24 cellular contexts compared by ENCODE assay signal in the genomic region with DNA sequence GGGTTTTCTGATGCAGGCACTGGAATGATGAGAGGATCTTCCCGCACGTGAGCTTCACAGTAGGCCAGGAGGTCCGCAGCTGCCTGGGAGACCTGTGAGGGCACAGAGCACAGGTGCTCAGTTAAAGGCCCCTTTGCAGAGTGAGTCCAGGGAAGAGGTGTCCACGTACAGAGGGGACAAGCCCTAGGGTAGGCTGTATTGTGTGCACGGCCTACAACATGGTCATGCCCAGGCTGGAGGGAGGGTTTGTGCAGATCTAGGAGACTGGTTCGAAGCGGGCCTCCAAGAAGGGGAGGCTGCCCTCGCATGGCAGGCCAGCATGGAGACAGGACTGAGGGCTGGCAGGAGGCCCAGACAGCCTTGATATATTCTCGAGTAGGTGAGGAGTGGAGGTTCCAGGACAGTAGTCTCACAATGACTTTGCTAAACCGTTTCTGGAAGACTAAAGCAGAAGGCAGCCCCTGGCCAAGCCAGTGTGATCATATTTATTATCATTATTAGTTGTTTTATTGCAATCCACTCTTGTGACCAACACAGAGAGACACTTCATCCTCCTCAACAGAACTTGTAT. TPM values are rescaled to one million over a fixed set of nuclear protein-coding genes. Genes with fewer than 3 reads are reported as not detected.
DNase-seq lines count a peak whose midpoint lies in the region; ATAC-seq, FAIRE-seq and TF ChIP-seq lines count a peak whose summit lies in the region.
"Had no signal": no experiment of that assay in that cellular context is flagged by ENCODE, and none has a peak within 500 bp of the region (broad histone marks: within the 10 kb centered on the region; RNA-seq: fewer than 3 reads in every experiment).

No MANE protein-coding gene starts in this region.

- POLR2A ChIA-PET in SK-N-SH (lab: Yijun Ruan, JAX) = interaction anchor here (1.0 kb wide), 1 partner anchor 95 kb away, joined by 3 read pairs; no protein-coding TSS in a partner anchor

- H3K27ac ChIP-seq in SK-N-SH (ENCODE audit: low read depth in 2 of 2, low read length in 1 of 2) (peak overlapping the region in 1 of 2 experiments; percentile 95; a peak in 2 of 4 replicates), left ventricle myocardium inferior (replicated peaks) (no peak overlapping the region), upper lobe of right lung (no peak overlapping the region), pancreas (no peak overlapping the region)
- H3K27ac ChIP-seq: brain microvascular endothelial cell, hepatocyte, HL-60 had no signal

- H4K20me1 ChIP-seq in SK-N-SH (ENCODE audit: insufficient read depth) = no peaks in the 10 kb centered on the region

- TF ChIP-seq RAD21 in SK-N-SH (IDR thresholded peaks at IDR 0.05; ENCODE audit: low read length) = peak; percentile 17; the same call in 1 of the 2 replicates

- H3K27me3 ChIP-seq in SK-N-SH (ENCODE audit: insufficient read depth) (no peaks in the 10 kb centered on the region), left ventricle myocardium inferior (ENCODE audit: low read depth) (peaks cover 10% of the 10 kb centered on the region), upper lobe of right lung (no peaks in the 10 kb centered on the region), pancreas (no peaks in the 10 kb centered on the region)
- H3K27me3 ChIP-seq: brain microvascular endothelial cell, hepatocyte had no signal

- no peaks in the 10 kb centered on the region for H3K79me2 ChIP-seq in SK-N-SH (ENCODE audit: insufficient read depth)
- H3K79me2 ChIP-seq: hepatocyte had no signal

- CTCF ChIA-PET in SK-N-SH (lab: Yijun Ruan, JAX) = interaction anchor here (1.3 kb wide), 1 partner anchor 38 kb away, joined by 4 read pairs; no protein-coding TSS in a partner anchor

- no peak overlapping the region for H3K9ac ChIP-seq in SK-N-SH

- no peak overlapping the region for H3K4me2 ChIP-seq in SK-N-SH
- H3K4me2 ChIP-seq: hepatocyte had no signal

- H3K9me2 ChIP-seq in SK-N-SH = no peaks in the 10 kb centered on the region

- H3F3A ChIP-seq in SK-N-SH (replicated peaks; ENCODE audit: insufficient read depth) = no peaks in the 10 kb centered on the region

- H3K9me3 ChIP-seq in SK-N-SH (no peaks in the 10 kb centered on the region), left ventricle myocardium inferior (replicated peaks) (no peaks in the 10 kb centered on the region), upper lobe of right lung (no peaks in the 10 kb centered on the region), pancreas (no peaks in the 10 kb centered on the region)

- WGBS in SK-N-SH (ENCODE audit: low lambda C conversion rate) = 76% methylated on average over 9 of the region's 10 CpGs
- 75 to 82% methylated on average over 10 of the region's 10 CpGs for whole genome bisulfite sequencing in pancreas, 2 donors

- TF ChIP-seq EP300 in SK-N-SH (IDR thresholded peaks at IDR 0.05; ENCODE audit: borderline replicate concordance in 1 of 2, low read depth in 1 of 2, low read length in 1 of 2) = no peak

- no peak overlapping the region for H2AFZ ChIP-seq in SK-N-SH (ENCODE audit: low read depth)
- H2AFZ ChIP-seq: hepatocyte had no signal

- no peak for FAIRE-seq in pancreas (lab: Jason Lieb, UNC)
- FAIRE-seq: GM12891 had no signal

- peak; percentile 23 for DNase-seq in NCI-H82 (lab: John Stamatoyannopoulos, UW)
- DNase-seq in NCI-H82 treated with DMSO at 0.1 percent for 48 hours (lab: John Stamatoyannopoulos, UW; ENCODE audit: unreplicated experiment) = no peak
- DNase-seq in SK-N-SH = no peak
- DNase-seq in left ventricle myocardium inferior = peak; percentile 42
- no peak for DNase-seq in upper lobe of right lung
- no peak for DNase-seq in GM03348 (ENCODE audit: low spot score)
- no peak for DNase-seq in pancreas
- no peak for DNase-seq in NCI-H2196 (lab: John Stamatoyannopoulos, UW; ENCODE audit: unreplicated experiment)
- DNase-seq: activated CD4-positive, alpha-beta memory T cell treated with anti-CD3 and anti-CD28 coated beads for 36 hours; activated naive CD4-positive, alpha-beta T cell treated with anti-CD3 and anti-CD28 coated beads for 36 hours; activated T-cell treated with anti-CD3 and anti-CD28 coated beads, Interleukin-2, amount 50 U/mL, for 72 hours; brain microvascular endothelial cell; foreskin melanocyte; H7; kidney glomerular epithelial cell; naive thymus-derived CD4-positive, alpha-beta T cell; NCI-H2081; NCI-H748 treated with DMSO at 0.1 percent for 48 hours had no signal

- intact Hi-C loops in left ventricle myocardium inferior (cut with micrococcal nuclease) (no loop called here), upper lobe of right lung (cut with DNase I) (no loop called here), pancreas (cut with DNase I) (no loop called here)

- no peak overlapping the region for H3K4me3 ChIP-seq in SK-N-SH (ENCODE audit: low read depth in 2 of 2, low read length in 1 of 2)
- no peak overlapping the region for H3K4me3 ChIP-seq in left ventricle myocardium inferior
- no peak overlapping the region for H3K4me3 ChIP-seq in upper lobe of right lung
- no peak overlapping the region for H3K4me3 ChIP-seq in pancreas
- H3K4me3 ChIP-seq: hepatocyte, lung had no signal

- TF ChIP-seq CTCF in SK-N-SH (IDR thresholded peaks at IDR 0.05) (no peak), left ventricle myocardium inferior (IDR thresholded peaks at IDR 0.05; ENCODE audit: borderline replicate concordance) (no peak), upper lobe of right lung (IDR thresholded peaks at IDR 0.05) (no peak), pancreas (IDR thresholded peaks at IDR 0.05) (no peak)

- peak; percentile 30 for ATAC-seq in upper lobe of right lung
- ATAC-seq in pancreas = no peak
- ATAC-seq: activated CD4-positive, CD25-positive, alpha-beta regulatory T cell treated with anti-CD3 and anti-CD28 coated beads, Interleukin-2, amount 50 U/mL, for 24 hours; activated T-cell treated with anti-CD3 and anti-CD28 coated beads, Interleukin-2, amount 50 U/mL, for 72 hours; naive thymus-derived CD4-positive, alpha-beta T cell; stimulated activated effector memory CD8-positive, alpha-beta T cell treated with anti-CD3 and anti-CD28 coated beads, Interleukin-12 subunit alpha, Interleukin-12 subunit beta, amount 100 ng/mL, for 72 hours had no signal

- H3K36me3 ChIP-seq in SK-N-SH (replicated peaks in 1 of 2; ENCODE audit: control insufficient read depth in 1 of 2, insufficient read depth in 2 of 2, low read length in 1 of 2) (no peaks in the 10 kb centered on the region), left ventricle myocardium inferior (no peaks in the 10 kb centered on the region), upper lobe of right lung (no peaks in the 10 kb centered on the region), pancreas (no peaks in the 10 kb centered on the region)
- H3K36me3 ChIP-seq: brain microvascular endothelial cell had no signal

- H3K4me1 ChIP-seq in SK-N-SH (ENCODE audit: control insufficient read depth in 1 of 2, insufficient read depth in 2 of 2, low read depth in 1 of 2, low read length in 1 of 2) (peaks cover 0 to 57% of the 10 kb centered on the region in 2 experiments; a peak in 2 of 4 replicates), left ventricle myocardium inferior (no peaks in the 10 kb centered on the region), upper lobe of right lung (no peaks in the 10 kb centered on the region), pancreas (no peaks in the 10 kb centered on the region)

TF ChIP-seq in SK-N-SH, 30 proteins besides CTCF, POLR2A, EP300 and RAD21:
- TF ChIP-seq ELF1 (IDR thresholded peaks at IDR 0.05) (no peak), NRF1 (IDR thresholded peaks at IDR 0.05; ENCODE audit: low read depth, low read length) (no peak)
- TF ChIP-seq, protein P1, sequence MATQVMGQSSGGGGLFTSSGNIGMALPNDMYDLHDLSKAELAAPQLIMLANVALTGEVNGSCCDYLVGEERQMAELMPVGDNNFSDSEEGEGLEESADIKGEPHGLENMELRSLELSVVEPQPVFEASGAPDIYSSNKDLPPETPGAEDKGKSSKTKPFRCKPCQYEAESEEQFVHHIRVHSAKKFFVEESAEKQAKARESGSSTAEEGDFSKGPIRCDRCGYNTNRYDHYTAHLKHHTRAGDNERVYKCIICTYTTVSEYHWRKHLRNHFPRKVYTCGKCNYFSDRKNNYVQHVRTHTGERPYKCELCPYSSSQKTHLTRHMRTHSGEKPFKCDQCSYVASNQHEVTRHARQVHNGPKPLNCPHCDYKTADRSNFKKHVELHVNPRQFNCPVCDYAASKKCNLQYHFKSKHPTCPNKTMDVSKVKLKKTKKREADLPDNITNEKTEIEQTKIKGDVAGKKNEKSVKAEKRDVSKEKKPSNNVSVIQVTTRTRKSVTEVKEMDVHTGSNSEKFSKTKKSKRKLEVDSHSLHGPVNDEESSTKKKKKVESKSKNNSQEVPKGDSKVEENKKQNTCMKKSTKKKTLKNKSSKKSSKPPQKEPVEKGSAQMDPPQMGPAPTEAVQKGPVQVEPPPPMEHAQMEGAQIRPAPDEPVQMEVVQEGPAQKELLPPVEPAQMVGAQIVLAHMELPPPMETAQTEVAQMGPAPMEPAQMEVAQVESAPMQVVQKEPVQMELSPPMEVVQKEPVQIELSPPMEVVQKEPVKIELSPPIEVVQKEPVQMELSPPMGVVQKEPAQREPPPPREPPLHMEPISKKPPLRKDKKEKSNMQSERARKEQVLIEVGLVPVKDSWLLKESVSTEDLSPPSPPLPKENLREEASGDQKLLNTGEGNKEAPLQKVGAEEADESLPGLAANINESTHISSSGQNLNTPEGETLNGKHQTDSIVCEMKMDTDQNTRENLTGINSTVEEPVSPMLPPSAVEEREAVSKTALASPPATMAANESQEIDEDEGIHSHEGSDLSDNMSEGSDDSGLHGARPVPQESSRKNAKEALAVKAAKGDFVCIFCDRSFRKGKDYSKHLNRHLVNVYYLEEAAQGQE (IDR thresholded peaks at IDR 0.05; ENCODE audit: low read depth, low read length) = no peak

RNA-seq across cellular contexts. Expression of a gene that starts 48.0 kb away (rescaled TPM):
- polyA plus RNA-seq in SK-N-SH (2012; rRNA removed) (15.5 and 21.8 TPM in 2 replicates), pancreas (10 to 100 TPM in 1 of 2 donors, 1 to 10 TPM in 1; 8.6 to 15.5 TPM)
- 20.5 and 21.0 TPM in 2 replicates for polyA plus RNA-seq in SK-N-SH (2012; cell fraction: cytosol; rRNA removed)
- polyA plus RNA-seq in SK-N-SH (2012; cell fraction: nucleus; rRNA removed) = 13.1 and 23.9 TPM in 2 replicates
- total RNA-seq in left ventricle myocardium inferior (23.0 TPM), upper lobe of right lung (20.1 TPM), pancreas (10 to 100 TPM; 31.6 to 51.6 (median 41.7) TPM)

Comparison
In these comparisons a context has a peak if more than half of its experiments do, and no peak if none do; other contexts are left out.
1. DNase-seq: peak in NCI-H82 (single experiment) and left ventricle myocardium inferior (single experiment); none in NCI-H82 treated with DMSO at 0.1 percent for 48 hours (single experiment), SK-N-SH (single experiment), upper lobe of right lung (single experiment), GM03348 (single experiment), pancreas (0 of 6) and NCI-H2196 (single experiment).